Comparison of ENCODE assay signal across 17 cellular contexts in genomic region chr6:148932208-148932607, GRCh38.
"Had no signal": no experiment of that assay in that cellular context is flagged by ENCODE, and none has a peak within 500 bp of the region (broad histone marks: within the 10 kb centered on the region; RNA-seq: fewer than 3 reads in every experiment).

No MANE protein-coding gene starts in this region.

- H3K27ac ChIP-seq: coronary artery, dorsolateral prefrontal cortex, esophagus muscularis mucosa, foreskin keratinocyte, gastroesophageal sphincter, heart left ventricle, hepatocyte, left lung, lower lobe of right lung had no signal

- H3K36me3 ChIP-seq: esophagus muscularis mucosa, gastroesophageal sphincter, heart left ventricle, left lung, lower lobe of right lung had no signal

- H3K4me3 ChIP-seq: coronary artery, dorsolateral prefrontal cortex, esophagus muscularis mucosa, gastroesophageal sphincter, heart left ventricle, hepatocyte, left lung, lower lobe of right lung had no signal

- H3K9me3 ChIP-seq: esophagus muscularis mucosa, gastroesophageal sphincter, heart left ventricle, left lung, lower lobe of right lung had no signal

- H3K27me3 ChIP-seq: esophagus muscularis mucosa, foreskin keratinocyte, gastroesophageal sphincter, heart left ventricle, hepatocyte, left lung had no signal

- ATAC-seq: foreskin keratinocyte, gastroesophageal sphincter, heart left ventricle, left cardiac atrium, left lung, left ventricle myocardium superior, lower lobe of right lung had no signal

- DNase-seq: dermis blood vessel endothelial cell; dorsolateral prefrontal cortex; effector CD4-positive, alpha-beta T cell; effector memory CD4-positive, alpha-beta T cell; foreskin keratinocyte; heart left ventricle; hypothalamus; left cardiac atrium; left lung; left ventricle myocardium superior; lower lobe of right lung; mesendoderm; midbrain had no signal

- H3K4me1 ChIP-seq: left lung, lower lobe of right lung had no signal
